ENCODE assay signal across 8 cellular contexts in genomic region chr10:48363617-48364355, GRCh38. TPM values are rescaled to one million over a fixed set of nuclear protein-coding genes. Genes with fewer than 3 reads are reported as not detected.
A peak's percentile ranks its signal among the peaks of the same experiment; 100 is the strongest.
DNase-seq lines count a peak whose midpoint lies in the region; FAIRE-seq lines count a peak whose summit lies in the region.

No MANE protein-coding gene starts in this region.

- peak; percentile 39 for DNase-seq in NCI-H345 (lab: John Stamatoyannopoulos, UW)
- DNase-seq in NCI-H345 treated with DMSO at 0.1 percent for 48 hours (lab: John Stamatoyannopoulos, UW; ENCODE audit: unreplicated experiment) = no peak
- peak; percentile 58 for DNase-seq in Jurkat, Clone E6-1 (ENCODE audit: low read depth, low spot score)
- DNase-seq in RCC 7860 (ENCODE audit: low spot score) = peak; percentile 61
- DNase-seq in central memory CD4-positive, alpha-beta T cell = peak; percentile 17
- peak; percentile 80 for DNase-seq in kidney tubule cell (ENCODE audit: low spot score)
- peak; percentile 60 for DNase-seq in stromal cell of bone marrow (ENCODE audit: low read depth)
- DNase-seq in HuH-7.5 (ENCODE audit: low spot score) = no peak

- peak; percentile 92 for FAIRE-seq in RCC 7860 (lab: Jason Lieb, UNC)

- no peak overlapping the region for H3K4me3 ChIP-seq in Jurkat, Clone E6-1 (ENCODE audit: low read length)

RNA-seq across cellular contexts. Expression of gene MAPK8, which starts 57.3 kb away (rescaled TPM):
- polyA plus RNA-seq in Jurkat, Clone E6-1 (2012; ENCODE audit: insufficient read depth, insufficient read length) = 66.5 TPM

Comparison
In these comparisons a context has a peak if more than half of its experiments do, and no peak if none do; other contexts are left out.
1. DNase-seq: peak in NCI-H345 (single experiment), Jurkat, Clone E6-1 (single experiment), RCC 7860 (single experiment), central memory CD4-positive, alpha-beta T cell (single experiment), kidney tubule cell (single experiment) and stromal cell of bone marrow (single experiment); none in NCI-H345 treated with DMSO at 0.1 percent for 48 hours (single experiment) and HuH-7.5 (single experiment).